Comparison of ENCODE assay signal across 9 cellular contexts in genomic region chr15:67820992-67821783, GRCh38. TPM values are rescaled to one million over a fixed set of nuclear protein-coding genes. Genes with fewer than 3 reads are reported as not detected.
DNase-seq lines count a peak whose midpoint lies in the region; ATAC-seq, FAIRE-seq and TF ChIP-seq lines count a peak whose summit lies in the region.
"Had no signal": no experiment of that assay in that cellular context is flagged by ENCODE, and none has a peak within 500 bp of the region (broad histone marks: within the 10 kb centered on the region; RNA-seq: fewer than 3 reads in every experiment).

No MANE protein-coding gene starts in this region.

- peak; percentile 9 for FAIRE-seq in HTR-8/SVneo (lab: Jason Lieb, UNC)

- peak overlapping the region; percentile 31 for H3K27ac Mint-ChIP-seq in activated CD4-positive, alpha-beta memory T cell treated with anti-CD3 and anti-CD28 coated beads, Interleukin-2, amount 10 ng/mL, durations not matched to agents 7 days and 5 days

- no peak for TF ChIP-seq CTCF in cardiac muscle cell (IDR thresholded peaks at IDR 0.05; ENCODE audit: low read depth, low read length)

- H3K27me3 Mint-ChIP-seq in activated CD4-positive, alpha-beta memory T cell treated with anti-CD3 and anti-CD28 coated beads, Interleukin-2, amount 10 ng/mL, durations not matched to agents 7 days and 5 days: peaks cover 85% of the 10 kb centered on the region

- H3K27ac ChIP-seq in cardiac muscle cell: no peak overlapping the region

- no peaks in the 10 kb centered on the region for H3K9me3 Mint-ChIP-seq in activated CD4-positive, alpha-beta memory T cell treated with anti-CD3 and anti-CD28 coated beads, Interleukin-2, amount 10 ng/mL, durations not matched to agents 7 days and 5 days

- H3K4me1 Mint-ChIP-seq in activated CD4-positive, alpha-beta memory T cell treated with anti-CD3 and anti-CD28 coated beads, Interleukin-2, amount 10 ng/mL, durations not matched to agents 7 days and 5 days: peaks cover 18% of the 10 kb centered on the region

- no peak overlapping the region for H3K4me3 ChIP-seq in cardiac muscle cell
- H3K4me3 ChIP-seq: HAP-1 had no signal

- CTCF ChIA-PET in activated CD4-positive, alpha-beta memory T cell treated with anti-CD3 and anti-CD28 coated beads, Interleukin-2, amount 10 ng/mL, durations not matched to agents 7 days and 5 days (lab: Charles Lee): interaction anchor here (1.2 kb wide), 1 partner anchor 364 kb away, joined by 3 read pairs; no protein-coding TSS in a partner anchor

- ATAC-seq in sciatic nerve: peak; percentile 86
- no peak for ATAC-seq in HG03108 (IDR thresholded peaks at IDR 0.05; ENCODE audit: unreplicated experiment)
- ATAC-seq in HG03439 (IDR thresholded peaks at IDR 0.05; ENCODE audit: unreplicated experiment): no peak

- no peaks in the 10 kb centered on the region for H3K9me3 ChIP-seq in cardiac muscle cell (ENCODE audit: low read depth)
- H3K9me3 ChIP-seq: HAP-1 had no signal

- DNase-seq in HTR-8/SVneo (ENCODE audit: insufficient read length, low spot score): peak; percentile 79
- no peak for DNase-seq in activated CD4-positive, alpha-beta memory T cell treated with anti-CD3 and anti-CD28 coated beads, Interleukin-2, amount 10 ng/mL, durations not matched to agents 7 days and 5 days
- DNase-seq in cardiac muscle cell (ENCODE audit: low read depth in 1 of 2, low spot score in 1 of 2): peak; percentile 70 to 89
- DNase-seq in sciatic nerve (ENCODE audit: low spot score): peak; percentile 77
- no peak for DNase-seq in NCI-H128 (lab: John Stamatoyannopoulos, UW; ENCODE audit: unreplicated experiment)
- DNase-seq: T-helper 9 cell had no signal

- peaks cover 20% of the 10 kb centered on the region for H3K36me3 Mint-ChIP-seq in activated CD4-positive, alpha-beta memory T cell treated with anti-CD3 and anti-CD28 coated beads, Interleukin-2, amount 10 ng/mL, durations not matched to agents 7 days and 5 days (ENCODE audit: low read depth)

- no peak overlapping the region for H3K4me3 Mint-ChIP-seq in activated CD4-positive, alpha-beta memory T cell treated with anti-CD3 and anti-CD28 coated beads, Interleukin-2, amount 10 ng/mL, durations not matched to agents 7 days and 5 days

- H3K4me1 ChIP-seq in cardiac muscle cell (ENCODE audit: low read depth): no peaks in the 10 kb centered on the region
- H3K4me1 ChIP-seq: HAP-1 had no signal

- intact Hi-C loops in sciatic nerve (cut with DNase I): no loop called here

- POLR2A ChIA-PET in activated CD4-positive, alpha-beta memory T cell treated with anti-CD3 and anti-CD28 coated beads, Interleukin-2, amount 10 ng/mL, durations not matched to agents 7 days and 5 days (lab: Charles Lee): no interaction called here

- H3K27me3 ChIP-seq in cardiac muscle cell: peaks cover 100% of the 10 kb centered on the region

- no peaks in the 10 kb centered on the region for H3K36me3 ChIP-seq in cardiac muscle cell
- H3K36me3 ChIP-seq: HAP-1 had no signal

RNA-seq across cellular contexts. Expression of gene SKOR1, which starts 4.1 kb away (rescaled TPM):
- total RNA-seq in activated CD4-positive, alpha-beta memory T cell treated with anti-CD3 and anti-CD28 coated beads, Interleukin-2, amount 10 ng/mL, durations not matched to agents 7 days and 5 days: under 1 TPM; 0.23 to 0.25 TPM
- 0.85 and 1.1 TPM in 2 replicates for total RNA-seq in cardiac muscle cell
- polyA plus RNA-seq in cardiac muscle cell: 0.24 TPM in 1 of 2 replicates, not detected in the other
- total RNA-seq in sciatic nerve: 1.3 TPM

RNA-seq across cellular contexts. Expression of gene RNU6-1, which starts 18.7 kb away (rescaled TPM):
- total RNA-seq in activated CD4-positive, alpha-beta memory T cell treated with anti-CD3 and anti-CD28 coated beads, Interleukin-2, amount 10 ng/mL, durations not matched to agents 7 days and 5 days: not detected
- total RNA-seq in cardiac muscle cell (not detected in 2 replicates), sciatic nerve (not detected)
- polyA plus RNA-seq in cardiac muscle cell: not detected in 2 replicates

Comparison
In these comparisons a context has a peak if more than half of its experiments do, and no peak if none do; other contexts are left out.
1. DNase-seq: peak in HTR-8/SVneo (single experiment), cardiac muscle cell (2 of 2) and sciatic nerve (single experiment); none in activated CD4-positive, alpha-beta memory T cell treated with anti-CD3 and anti-CD28 coated beads, Interleukin-2, amount 10 ng/mL, durations not matched to agents 7 days and 5 days (single experiment) and NCI-H128 (single experiment).